ENCODE assay signal across 21 cellular contexts in the genomic region with DNA sequence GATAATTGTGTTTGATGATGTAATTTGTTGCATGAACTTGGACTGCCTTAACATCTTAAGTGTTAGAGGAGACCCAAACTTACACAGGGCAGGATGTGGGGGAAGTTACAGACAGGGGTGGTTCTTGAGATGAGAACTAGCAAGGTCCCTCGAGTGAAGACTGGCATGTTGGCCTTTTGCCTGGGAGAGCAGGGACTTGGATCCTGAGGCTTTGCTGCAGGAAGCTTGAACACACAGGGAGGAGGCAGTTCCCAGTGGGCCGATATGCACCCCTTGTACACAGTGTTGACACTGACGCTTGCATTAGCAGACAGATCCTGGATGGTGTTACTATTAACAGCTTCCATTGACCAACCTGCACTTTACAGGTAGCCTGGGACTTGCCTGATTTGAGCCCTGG. TPM values are rescaled to one million over a fixed set of nuclear protein-coding genes. Genes with fewer than 3 reads are reported as not detected.
DNase-seq lines count a peak whose midpoint lies in the region; ATAC-seq and TF ChIP-seq lines count a peak whose summit lies in the region.
"Had no signal": no experiment of that assay in that cellular context is flagged by ENCODE, and none has a peak within 500 bp of the region (broad histone marks: within the 10 kb centered on the region; RNA-seq: fewer than 3 reads in every experiment).

No MANE protein-coding gene starts in this region.

- no peaks in the 10 kb centered on the region for H3K36me3 Mint-ChIP-seq in CD4-positive, alpha-beta T cell (ENCODE audit: low read depth)
- no peaks in the 10 kb centered on the region for H3K36me3 Mint-ChIP-seq in natural killer cell

- H3K27ac Mint-ChIP-seq in CD4-positive, alpha-beta T cell: peak overlapping the region; percentile 7
- H3K27ac Mint-ChIP-seq in natural killer cell: peak overlapping the region in 1 of 2 donors; percentile 22
- H3K27ac Mint-ChIP-seq: WTC11 had no signal

- CTCF ChIA-PET in CD4-positive, alpha-beta T cell (lab: Charles Lee): interaction anchor here (2.1 kb wide), 1 partner anchor 17 kb away, joined by 4 read pairs; no protein-coding TSS in a partner anchor
- CTCF ChIA-PET in IMR-90 (lab: Yijun Ruan, JAX): no interaction called here

- H3K27me3 Mint-ChIP-seq in CD4-positive, alpha-beta T cell: no peaks in the 10 kb centered on the region
- peaks cover 10 to 12% of the 10 kb centered on the region in 2 donors for H3K27me3 Mint-ChIP-seq in natural killer cell (ENCODE audit: low read depth in 2 of 2)

- intact Hi-C loops in CD4-positive, alpha-beta T cell (cut with DNase I, micrococcal nuclease): loop anchor here in 1 of 2 experiments (1.0 kb wide), 1 partner anchor 14 kb away; no protein-coding TSS in a partner anchor
- intact Hi-C loops in IMR-90 (cut with micrococcal nuclease): no loop called here
- intact Hi-C loops in natural killer cell (cut with micrococcal nuclease): no loop called here

- H3K23ac ChIP-seq in IMR-90 (ENCODE audit: low read depth, low read length): no peak overlapping the region

- no peaks in the 10 kb centered on the region for H3K4me1 ChIP-seq in IMR-90 (ENCODE audit: control insufficient read depth, insufficient read depth, low read length)
- H3K4me1 ChIP-seq: parathyroid adenoma, uterus had no signal

- H3K4me3 Mint-ChIP-seq in CD4-positive, alpha-beta T cell: peak overlapping the region; percentile 83
- peak overlapping the region; percentile 60 for H3K4me3 Mint-ChIP-seq in natural killer cell
- H3K4me3 Mint-ChIP-seq: WTC11 had no signal

- no peak overlapping the region for H3K14ac ChIP-seq in IMR-90 (replicated peaks; ENCODE audit: low read depth, low read length)

- H2BK120ac ChIP-seq in IMR-90 (ENCODE audit: low read depth, low read length): no peak overlapping the region

- no peak overlapping the region for H3K4me3 ChIP-seq in IMR-90 (ENCODE audit: insufficient read depth, low read depth, low read length)
- H3K4me3 ChIP-seq: heart right ventricle, lung, sigmoid colon, uterus had no signal

- no peak for TF ChIP-seq RAD21 in IMR-90 (IDR thresholded peaks at IDR 0.05; ENCODE audit: low read length)

- no peaks in the 10 kb centered on the region for H3K27me3 ChIP-seq in CD4-positive, alpha-beta T cell (ENCODE audit: control insufficient read depth, insufficient read depth, low read length)
- peaks cover 5% of the 10 kb centered on the region for H3K27me3 ChIP-seq in IMR-90 (ENCODE audit: control insufficient read depth, insufficient read depth, low read length)
- H3K27me3 ChIP-seq: heart right ventricle, sigmoid colon, uterus had no signal

- no peak overlapping the region for H4K8ac ChIP-seq in IMR-90 (ENCODE audit: low read depth in 2 of 2, low read length in 2 of 2)

- in situ Hi-C loops in IMR-90 (cut with MboI; ENCODE audit: low sequenced_read_pairs): no loop called here

- no peak overlapping the region for H2BK20ac ChIP-seq in IMR-90 (ENCODE audit: low read depth, low read length)

- peak; percentile 67 for ATAC-seq in CD4-positive, alpha-beta T cell (ENCODE audit: poor library complexity)
- ATAC-seq in IMR-90 (ENCODE audit: low read depth) (no peak), natural killer cell (peak; percentile 63 to 76 (median 71)), GM18873 (IDR thresholded peaks at IDR 0.05; ENCODE audit: low FRiP score, unreplicated experiment) (no peak)
- ATAC-seq: HCT116, heart right ventricle, WTC11 had no signal

- H4K20me1 ChIP-seq in IMR-90 (ENCODE audit: insufficient read depth, low read length): no peaks in the 10 kb centered on the region

- no peak overlapping the region for H2BK15ac ChIP-seq in IMR-90 (ENCODE audit: low read depth, low read length)

- 0 out of 2 replicates have a peak, but pooled peaks cover 3% of the 10 kb centered on the region for H3K9me1 ChIP-seq in IMR-90 (ENCODE audit: insufficient read depth, low read length)

- DNase-seq in CD4-positive, alpha-beta T cell: peak in 1 of 10 experiments; percentile 13
- no peak for DNase-seq in IMR-90
- DNase-seq in activated effector memory CD4-positive, alpha-beta T cell treated with Interleukin-2 at 50 U/mL for 16 hours: peak; percentile 4
- DNase-seq in natural killer cell: no peak
- no peak for DNase-seq in NCI-H1105 treated with DMSO at 0.1 percent for 48 hours (lab: John Stamatoyannopoulos, UW)
- DNase-seq in NCI-H446 treated with DMSO at 0.1 percent for 48 hours (lab: John Stamatoyannopoulos, UW): no peak
- DNase-seq: cerebellar nuclear complex, heart right ventricle, islet precursor cell, NCI-H2029, NCI-H524, SHP77 treated with DMSO at 0.1 percent for 48 hours, sigmoid colon, substantia nigra, uterus had no signal

- peaks cover 29% of the 10 kb centered on the region for H3K4me1 Mint-ChIP-seq in CD4-positive, alpha-beta T cell (ENCODE audit: low read depth)
- H3K4me1 Mint-ChIP-seq in natural killer cell: peaks cover 18 to 19% of the 10 kb centered on the region in 2 donors
- H3K4me1 Mint-ChIP-seq: WTC11 had no signal

- no TSS peak for BruUV-seq in IMR-90 (replicated peaks; lab: Mats Ljungman, UMichigan)

- no peak overlapping the region for H3K9ac ChIP-seq in IMR-90 (ENCODE audit: low read depth, low read length)
- H3K9ac ChIP-seq: parathyroid adenoma had no signal

- H3K9me3 ChIP-seq in CD4-positive, alpha-beta T cell (ENCODE audit: control insufficient read depth, low read length): no peaks in the 10 kb centered on the region
- peaks cover 3% of the 10 kb centered on the region for H3K9me3 ChIP-seq in IMR-90 (ENCODE audit: control insufficient read depth, insufficient read depth, low read length)
- H3K9me3 ChIP-seq: heart right ventricle, sigmoid colon, uterus had no signal

- H2AFZ ChIP-seq in IMR-90 (replicated peaks; ENCODE audit: low read length, poor library complexity): peak overlapping the region; percentile 8
- H2AFZ ChIP-seq: parathyroid adenoma had no signal

- no peak overlapping the region for H4K5ac ChIP-seq in IMR-90 (ENCODE audit: low read depth, low read length)

- no peak overlapping the region for H2BK5ac ChIP-seq in IMR-90 (ENCODE audit: low read depth, low read length, poor library complexity, severe bottlenecking)

- no peak overlapping the region for H3K4me2 ChIP-seq in IMR-90 (ENCODE audit: low read depth, low read length)

- no peak overlapping the region for H2AK9ac ChIP-seq in IMR-90 (replicated peaks; ENCODE audit: low read depth, low read length, poor library complexity)

- H3K18ac ChIP-seq in IMR-90 (ENCODE audit: low read depth, low read length): no peak overlapping the region

- H3K4ac ChIP-seq in IMR-90 (ENCODE audit: low read depth, low read length): no peak overlapping the region

- dilution Hi-C loops in IMR-90 (cut with HindIII; ENCODE audit: low sequenced_read_pairs, unreplicated experiment): no loop called here

- TF ChIP-seq CTCF in CD4-positive, alpha-beta T cell (IDR thresholded peaks at IDR 0.05): no peak
- no peak for TF ChIP-seq CTCF in IMR-90 (conservative IDR thresholded peaks at IDR 0.05; ENCODE audit: low read depth, low read length)
- TF ChIP-seq CTCF in natural killer cell (IDR thresholded peaks at IDR 0.05): no peak

- H3K79me1 ChIP-seq in IMR-90 (ENCODE audit: low read depth in 1 of 2, low read length in 2 of 2): no peaks in the 10 kb centered on the region

- peaks cover 2% of the 10 kb centered on the region for H3K9me3 Mint-ChIP-seq in CD4-positive, alpha-beta T cell
- H3K9me3 Mint-ChIP-seq in natural killer cell: no peaks in the 10 kb centered on the region

- no peak overlapping the region for H3K27ac ChIP-seq in CD4-positive, alpha-beta T cell (ENCODE audit: low read depth, low read length)
- H3K27ac ChIP-seq in IMR-90 (ENCODE audit: insufficient read depth, low read length): no peak overlapping the region
- H3K27ac ChIP-seq: heart right ventricle, parathyroid adenoma, sigmoid colon, uterus had no signal

- POLR2A ChIA-PET in CD4-positive, alpha-beta T cell (lab: Charles Lee): no interaction called here
- POLR2A ChIA-PET in IMR-90 (lab: Charles Lee; ENCODE audit: unreplicated experiment): no interaction called here

- no peak overlapping the region for H3K56ac ChIP-seq in IMR-90 (ENCODE audit: extremely low read depth, insufficient read depth, low read length)

- H2AK5ac ChIP-seq in IMR-90 (ENCODE audit: low read depth, low read length): no peak overlapping the region

- no peak for TF ChIP-seq POLR2A in IMR-90 (IDR thresholded peaks at IDR 0.05; ENCODE audit: low read depth, low read length)

- no peak overlapping the region for H4K91ac ChIP-seq in IMR-90 (ENCODE audit: insufficient read depth, low read depth, low read length)

- no peaks in the 10 kb centered on the region for H3K36me3 ChIP-seq in IMR-90 (ENCODE audit: control insufficient read depth, insufficient read depth, low read length)
- H3K36me3 ChIP-seq: heart right ventricle, sigmoid colon, uterus had no signal

- 42% methylated on average over 2 of the region's 3 CpGs; no CpG with 5 or more reads in 1 of the 2 experiments for WGBS in IMR-90 (ENCODE audit: extremely low coverage in 2 of 2, insufficient read length in 1 of 2), 2 experiments

TF ChIP-seq in IMR-90, 13 proteins besides CTCF, POLR2A, EP300 and RAD21 (continues in another document):
- no peak for TF ChIP-seq SMC3 (IDR thresholded peaks at IDR 0.05; ENCODE audit: low read depth, low read length)
- no peak for TF ChIP-seq CHD1 (IDR thresholded peaks at IDR 0.05; ENCODE audit: low read depth, low read length)
- TF ChIP-seq, protein P1, sequence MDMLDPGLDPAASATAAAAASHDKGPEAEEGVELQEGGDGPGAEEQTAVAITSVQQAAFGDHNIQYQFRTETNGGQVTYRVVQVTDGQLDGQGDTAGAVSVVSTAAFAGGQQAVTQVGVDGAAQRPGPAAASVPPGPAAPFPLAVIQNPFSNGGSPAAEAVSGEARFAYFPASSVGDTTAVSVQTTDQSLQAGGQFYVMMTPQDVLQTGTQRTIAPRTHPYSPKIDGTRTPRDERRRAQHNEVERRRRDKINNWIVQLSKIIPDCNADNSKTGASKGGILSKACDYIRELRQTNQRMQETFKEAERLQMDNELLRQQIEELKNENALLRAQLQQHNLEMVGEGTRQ (IDR thresholded peaks at IDR 0.05; ENCODE audit: low read depth, low read length): no peak
- TF ChIP-seq NFE2L2 (IDR thresholded peaks at IDR 0.05; ENCODE audit: low read depth, low read length): no peak
- TF ChIP-seq RFX5 (IDR thresholded peaks at IDR 0.05; ENCODE audit: low read depth, low read length): no peak
- no peak for TF ChIP-seq CEBPB (IDR thresholded peaks at IDR 0.05; ENCODE audit: low read depth, low read length)
- no peak for TF ChIP-seq BHLHE40 (IDR thresholded peaks at IDR 0.05; ENCODE audit: low read depth, low read length)

RNA-seq across cellular contexts. Expression of a gene that starts 47.5 kb away (rescaled TPM):
- under 1 TPM; 0.17 to 0.19 TPM for total RNA-seq in CD4-positive, alpha-beta T cell
- total RNA-seq in IMR-90 (2012; rRNA removed): 0.56 and 0.90 TPM in 2 replicates
- 0.75 and 1.2 TPM in 2 replicates for polyA plus RNA-seq in IMR-90 (2012; rRNA removed)
- 0.66 and 1.2 TPM in 2 replicates for polyA plus RNA-seq in IMR-90 (2012; cell fraction: cytosol; rRNA removed)
- polyA plus RNA-seq in IMR-90 (2012; cell fraction: nucleus; rRNA removed; ENCODE audit: low replicate concordance): 0.76 and 1.5 TPM in 2 replicates
- total RNA-seq in natural killer cell: under 1 TPM in 1 of 3 donors, not detected in 2; 0.23 TPM
- total RNA-seq: lung, OCI-LY7, sigmoid colon, uterus, WTC11 had no signal

Comparison
In these comparisons a context has a peak if more than half of its experiments do, and no peak if none do; other contexts are left out.
1. ATAC-seq: peak in CD4-positive, alpha-beta T cell (single experiment) and natural killer cell (3 of 3); none in IMR-90 (single experiment) and GM18873 (single experiment).